Comparison of ENCODE assay signal across 8 cellular contexts in the genomic region with DNA sequence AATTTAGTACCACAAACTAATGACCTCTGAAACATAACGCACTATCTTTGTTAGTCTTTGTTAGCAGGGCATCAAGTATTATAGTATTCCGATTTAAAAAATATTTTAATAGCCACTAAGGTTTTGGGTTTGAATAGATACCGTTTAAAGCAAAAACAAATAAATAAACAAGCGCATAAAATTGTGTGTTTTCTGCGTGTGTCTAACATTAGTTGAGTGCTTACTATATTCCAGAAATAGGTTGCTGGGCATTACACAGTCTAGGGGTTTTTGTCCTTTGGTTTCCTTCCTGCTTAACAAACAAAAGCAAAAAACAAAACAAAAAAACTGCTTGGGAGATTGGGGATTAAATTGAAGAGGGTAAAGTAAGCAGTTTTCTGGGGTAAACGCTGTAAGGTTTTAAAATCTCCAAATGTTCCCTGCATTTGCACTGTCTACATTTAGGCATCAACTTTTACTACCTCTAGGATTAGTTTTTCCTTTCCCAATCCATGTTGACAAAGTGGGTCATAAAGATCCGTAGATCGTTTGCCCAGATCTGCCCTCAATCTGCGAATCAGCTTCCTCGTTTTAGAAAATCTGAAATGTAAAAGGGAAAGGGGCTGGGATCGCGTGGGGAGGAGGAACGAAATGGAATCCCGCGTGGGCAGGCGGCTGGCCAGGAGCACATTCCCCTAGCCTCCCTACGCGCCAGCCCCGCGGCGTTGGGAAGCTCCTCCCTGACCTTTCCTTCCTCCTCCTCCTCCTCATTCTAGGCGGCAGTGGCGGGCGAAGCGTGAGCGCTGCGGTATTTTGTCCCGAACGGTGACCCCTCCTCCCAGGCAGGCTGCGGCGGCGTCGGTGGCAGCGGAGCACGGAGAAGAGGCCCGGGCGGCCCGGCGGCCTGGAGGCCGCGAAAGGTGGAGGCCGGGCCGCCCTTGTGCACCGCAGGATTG. TPM values are rescaled to one million over a fixed set of nuclear protein-coding genes. Genes with fewer than 3 reads are reported as not detected.
DNase-seq lines count a peak whose midpoint lies in the region; ATAC-seq and TF ChIP-seq lines count a peak whose summit lies in the region.

Gene KCTD3 (plus strand): TSS at position 749 of the 935 bp plus-strand sequence. CDS start 382 bp downstream, outside the sequence.

- H3K79me1 ChIP-seq in trophoblast cell (ENCODE audit: low read length): peaks cover 9% of the 10 kb centered on the region

- peak within 1 kb of the TSS; percentile 93 for H3K14ac ChIP-seq in trophoblast cell (ENCODE audit: low read length)

- peak within 1 kb of the TSS; percentile 83 for H4K8ac ChIP-seq in trophoblast cell (ENCODE audit: low read depth, low read length)

- H2BK5ac ChIP-seq in trophoblast cell (ENCODE audit: low read depth, low read length, poor library complexity): peak within 1 kb of the TSS; percentile 87

- ATAC-seq in heart right ventricle: peak; percentile 91 to 98 (median 94)

- no peak within 1 kb of the TSS for H2AK5ac ChIP-seq in trophoblast cell (ENCODE audit: low read length)

- no peaks in the 10 kb centered on the region for H3K9me3 ChIP-seq in ES-I3 (ENCODE audit: control insufficient read depth, insufficient read depth, low read length)
- H3K9me3 ChIP-seq in heart right ventricle: no peaks in the 10 kb centered on the region
- no peaks in the 10 kb centered on the region for H3K9me3 ChIP-seq in trophoblast cell (ENCODE audit: insufficient read depth, low read depth, low read length)

- H3K27me3 ChIP-seq in heart right ventricle (no peaks in the 10 kb centered on the region), trophoblast cell (ENCODE audit: insufficient read depth, low read length) (no peaks in the 10 kb centered on the region)

- intact Hi-C loops in heart right ventricle (cut with DNase I): loop anchor here in 2 of 10 donors (5.0 kb wide), 2 partner anchors 35 to 40 kb away; no protein-coding TSS in a partner anchor

- peak within 1 kb of the TSS; percentile 57 for H3K4me2 ChIP-seq in trophoblast cell (ENCODE audit: low read length)

- peak within 1 kb of the TSS; percentile 91 for H4K91ac ChIP-seq in trophoblast cell (ENCODE audit: low read depth, low read length)

- H4K12ac ChIP-seq in trophoblast cell (ENCODE audit: low read depth, low read length): peak within 1 kb of the TSS; percentile 95

- DNase-seq in H4 (ENCODE audit: low spot score) (peak; percentile 67), Kasumi-1 (lab: John Stamatoyannopoulos, UW) (peak; percentile 72 to 75), RWPE1 (ENCODE audit: low spot score) (peak; percentile 57), amniotic epithelial cell (ENCODE audit: low read depth) (peak; percentile 71), heart right ventricle (peak; percentile 84 to 87), trophoblast cell (peak; percentile 67 to 84)
- DNase-seq in activated effector memory CD4-positive, alpha-beta T cell treated with Interleukin-2 at 50 U/mL for 16 hours: no peak

- H3K9ac ChIP-seq in ES-I3 (ENCODE audit: low read depth, low read length) (peak within 1 kb of the TSS; percentile 64), trophoblast cell (ENCODE audit: low read length) (peak within 1 kb of the TSS; percentile 78)

- no peaks in the 10 kb centered on the region for H3K36me3 ChIP-seq in ES-I3 (ENCODE audit: insufficient read depth, low read length)
- no peaks in the 10 kb centered on the region for H3K36me3 ChIP-seq in heart right ventricle
- peaks cover 0 to 2% of the 10 kb centered on the region in 2 experiments for H3K36me3 ChIP-seq in trophoblast cell (ENCODE audit: control insufficient read depth in 1 of 2, insufficient read depth in 2 of 2, low read length in 2 of 2)

- H3K4me1 ChIP-seq in ES-I3 (ENCODE audit: insufficient read depth, low read length): peaks cover 8% of the 10 kb centered on the region; the same call in 1 of the 2 replicates
- peaks cover 0 to 42% (median 32%) of the 10 kb centered on the region in 9 donors for H3K4me1 ChIP-seq in heart right ventricle
- no peaks in the 10 kb centered on the region for H3K4me1 ChIP-seq in trophoblast cell (ENCODE audit: control insufficient read depth in 1 of 2, insufficient read depth in 2 of 2, low read length in 2 of 2)

- POLR2A ChIA-PET in RWPE1 (lab: Yijun Ruan, JAX; ENCODE audit: low non-redundant PET): interaction anchor here (0.6 to 0.8 kb wide), 2 partner anchors 64 to 76 kb away, joined by 3 to 5 read pairs; no protein-coding TSS in a partner anchor

- H3K79me2 ChIP-seq in trophoblast cell (ENCODE audit: control insufficient read depth, insufficient read depth, low read length, poor library complexity): peaks cover 9% of the 10 kb centered on the region

- H2BK12ac ChIP-seq in trophoblast cell (ENCODE audit: low read length): peak within 1 kb of the TSS; percentile 84

- H3K23ac ChIP-seq in trophoblast cell (ENCODE audit: low read length): no peak within 1 kb of the TSS

- H2BK120ac ChIP-seq in trophoblast cell (ENCODE audit: insufficient read depth, low read length, poor library complexity): peak within 1 kb of the TSS; percentile 52

- peak within 1 kb of the TSS; percentile 99 for H3K18ac ChIP-seq in trophoblast cell (ENCODE audit: low read length)

- H2AFZ ChIP-seq in trophoblast cell (ENCODE audit: insufficient read depth, low read length, poor library complexity): peak within 1 kb of the TSS; percentile 90

- WGBS in heart right ventricle, 2 donors: 7 to 13% methylated on average over 30 to 44 of the region's 44 CpGs
- WGBS in trophoblast cell (ENCODE audit: extremely low coverage, insufficient coverage, insufficient read length): no CpG with 5 or more reads among the region's 44 CpGs

- H3K4me3 ChIP-seq in heart right ventricle (peak within 1 kb of the TSS; percentile 52 to 93 (median 82)), trophoblast cell (ENCODE audit: low read depth, low read length) (peak within 1 kb of the TSS; percentile 82)

- CTCF ChIA-PET in RWPE1 (lab: Yijun Ruan, JAX): interaction anchor here (0.6 kb wide), 1 partner anchor 53 kb away, joined by 4 read pairs; no protein-coding TSS in a partner anchor

- no peak for TF ChIP-seq CTCF in RWPE1 (conservative IDR thresholded peaks at IDR 0.05; ENCODE audit: low read depth)
- TF ChIP-seq CTCF in heart right ventricle (IDR thresholded peaks at IDR 0.05): no peak

- peak within 1 kb of the TSS; percentile 90 for H3K4ac ChIP-seq in trophoblast cell (ENCODE audit: low read depth, low read length)

- peak within 1 kb of the TSS; percentile 99 for H3K27ac ChIP-seq in RWPE1
- H3K27ac ChIP-seq in heart right ventricle: peak within 1 kb of the TSS; percentile 89 to 93 (median 91)
- H3K27ac ChIP-seq in trophoblast cell (ENCODE audit: low read depth, low read length): peak within 1 kb of the TSS; percentile 86

RNA-seq across cellular contexts. Expression of gene KCTD3, which starts in this region (rescaled TPM):
- total RNA-seq in H4 (2014; rRNA removed; shearing (Covaris generic)): 28.0 and 30.4 TPM in 2 replicates
- total RNA-seq in heart right ventricle: 10 to 100 TPM; 13.2 to 22.3 (median 16.6) TPM
- 10 to 100 TPM; 10.4 to 34.7 TPM for polyA plus RNA-seq in heart right ventricle
- 20.6 and 21.5 TPM in 2 replicates for polyA plus RNA-seq in trophoblast cell (2013)
